In the genomic region with DNA sequence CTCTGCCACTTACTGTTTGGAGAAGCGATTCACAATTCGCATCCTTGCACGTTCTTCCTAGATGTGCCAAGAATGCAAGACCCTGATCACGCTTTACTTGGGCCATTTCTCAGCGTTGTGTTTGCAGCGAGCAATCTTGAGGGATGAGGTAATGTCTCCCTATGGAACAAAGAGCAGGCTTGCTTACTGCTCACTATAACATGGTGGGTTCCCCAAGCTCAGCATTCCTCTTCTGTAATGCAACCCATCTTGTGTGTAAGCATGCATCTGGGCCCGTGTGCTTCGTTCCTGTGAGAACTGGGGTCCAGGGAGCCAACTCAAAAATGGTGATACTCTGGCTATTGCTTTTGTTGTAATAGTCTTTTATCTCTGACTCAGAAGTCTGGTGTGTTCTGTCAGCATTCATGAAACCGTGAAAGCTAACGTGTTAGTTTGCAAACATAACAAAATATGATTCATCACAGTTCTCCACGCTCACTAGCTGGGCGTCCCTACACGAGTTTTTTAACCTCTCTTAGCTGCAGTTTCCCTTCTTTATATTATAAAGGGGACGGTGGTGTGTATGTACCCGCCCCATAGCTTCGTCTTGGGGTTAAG, we compare ENCODE assay signal across 9 cellular contexts. TPM values are rescaled to one million over a fixed set of nuclear protein-coding genes. Genes with fewer than 3 reads are reported as not detected.
A peak's percentile ranks its signal among the peaks of the same experiment; 100 is the strongest.
DNase-seq lines count a peak whose midpoint lies in the region; ATAC-seq, FAIRE-seq and TF ChIP-seq lines count a peak whose summit lies in the region.
"Had no signal": no experiment of that assay in that cellular context is flagged by ENCODE, and none has a peak within 500 bp of the region (broad histone marks: within the 10 kb centered on the region; RNA-seq: fewer than 3 reads in every experiment).

No MANE protein-coding gene starts in this region.

- in situ Hi-C loops in Panc1 (cut with HindIII; ENCODE audit: low pct_unique_long_range_greater_than_20kb, low sequenced_read_pairs): no loop called here

- H3K36me3 ChIP-seq in Panc1 (ENCODE audit: control insufficient read depth, insufficient read depth, low read length) (no peaks in the 10 kb centered on the region), mesendoderm (ENCODE audit: control insufficient read depth, insufficient read depth, low read length) (no peaks in the 10 kb centered on the region), thymus (ENCODE audit: control insufficient read depth, insufficient read depth) (no peaks in the 10 kb centered on the region)

- DNase-seq in AG08396 (ENCODE audit: low spot score) (peak; percentile 72), GM12891 (ENCODE audit: insufficient read length, low spot score) (no peak), Panc1 (ENCODE audit: low read depth, low spot score) (no peak), mesendoderm (peak; percentile 96), NCI-H187 treated with DMSO at 0.1 percent for 48 hours (lab: John Stamatoyannopoulos, UW) (no peak)

- no peak overlapping the region for H4K8ac ChIP-seq in mesendoderm (ENCODE audit: low read depth, low read length)

- H3K79me2 ChIP-seq in mesendoderm (ENCODE audit: control insufficient read depth, insufficient read depth, low read length): no peaks in the 10 kb centered on the region

- H2BK120ac ChIP-seq in mesendoderm (ENCODE audit: low read depth, low read length): peak overlapping the region; percentile 45

- peak overlapping the region; percentile 69 for H3K9ac ChIP-seq in mesendoderm (ENCODE audit: low read length)

- H3K4me3 ChIP-seq in Panc1 (ENCODE audit: low read depth in 2 of 2, low read length in 2 of 2) (peak overlapping the region; percentile 69 to 74), mesendoderm (ENCODE audit: low read length) (no peak overlapping the region), thymus (ENCODE audit: low read length) (peak overlapping the region; percentile 93)

- no peak overlapping the region for H3K23ac ChIP-seq in mesendoderm (ENCODE audit: low read length)

- peak overlapping the region; percentile 97 for H3K56ac ChIP-seq in mesendoderm (ENCODE audit: low read length)

- no TSS peak for BruUV-seq in Panc1 (replicated peaks; lab: Mats Ljungman, UMichigan)

- no peak overlapping the region for H2BK15ac ChIP-seq in mesendoderm (replicated peaks; ENCODE audit: low read depth)

- peak overlapping the region; percentile 84 for H2AK5ac ChIP-seq in mesendoderm (ENCODE audit: low read length)

- WGBS in mesendoderm (ENCODE audit: extremely low coverage, insufficient coverage, low lambda C conversion rate): no CpG with 5 or more reads among the region's 16 CpGs
- WGBS in thymus: 40% methylated on average over 16 of the region's 16 CpGs

- H3K79me1 ChIP-seq in mesendoderm (ENCODE audit: low read length): no peaks in the 10 kb centered on the region

- POLR2A ChIA-PET in Panc1 (lab: Charles Lee): interaction anchor here (0.6 to 1.1 kb wide), 2 partner anchors 207 to 567 kb away, joined by 3 to 4 read pairs; no protein-coding TSS in a partner anchor

- H4K5ac ChIP-seq in mesendoderm (ENCODE audit: low read length): peak overlapping the region; percentile 52

- CTCF ChIA-PET in Panc1 (lab: Charles Lee): interaction anchor here (1.0 to 1.2 kb wide), 3 partner anchors 32 to 216 kb away, joined by 3 to 4 read pairs (median 3); a partner anchor contains a TSS

- ATAC-seq in HG03066 (IDR thresholded peaks at IDR 0.05; ENCODE audit: low read depth, unreplicated experiment): peak; percentile 11
- peak; percentile 19 for ATAC-seq in Panc1

- no peaks in the 10 kb centered on the region for H3K27me3 ChIP-seq in Panc1 (ENCODE audit: control insufficient read depth, insufficient read depth, low read length)
- H3K27me3 ChIP-seq in mesendoderm (ENCODE audit: insufficient read depth, low read length, poor library complexity): no peaks in the 10 kb centered on the region
- no peaks in the 10 kb centered on the region for H3K27me3 ChIP-seq in thymus (ENCODE audit: control insufficient read depth, insufficient read depth)

- H3K4me1 ChIP-seq in Panc1 (ENCODE audit: control insufficient read depth, insufficient read depth, low read length): peaks cover 11% of the 10 kb centered on the region; the same call in 1 of the 2 replicates
- H3K4me1 ChIP-seq in mesendoderm (ENCODE audit: control insufficient read depth, low read depth, low read length): peaks cover 7% of the 10 kb centered on the region
- peaks cover 6% of the 10 kb centered on the region for H3K4me1 ChIP-seq in thymus (ENCODE audit: control insufficient read depth, insufficient read depth, low read length)

- TF ChIP-seq CTCF in Panc1 (IDR thresholded peaks at IDR 0.05): no peak

- FAIRE-seq in GM12891 (lab: Jason Lieb, UNC): peak; percentile 83
- FAIRE-seq: TTC549 had no signal

- peak overlapping the region; percentile 45 for H3K4me2 ChIP-seq in mesendoderm (ENCODE audit: low read length)

- intact Hi-C loops in Panc1 (cut with micrococcal nuclease; ENCODE audit: unreplicated experiment): loop anchor here (5.0 to 10.0 kb wide), 2 partner anchors 211 to 403 kb away; no protein-coding TSS in a partner anchor

- peak overlapping the region; percentile 14 for H2BK5ac ChIP-seq in mesendoderm (ENCODE audit: low read length)

- H3K27ac ChIP-seq in Panc1 (ENCODE audit: low read length) (peak overlapping the region; percentile 55), cingulate gyrus (ENCODE audit: low read depth, low read length) (peak overlapping the region; percentile 97), mesendoderm (ENCODE audit: low read depth, low read length) (peak overlapping the region; percentile 58), thymus (ENCODE audit: low read depth) (peak overlapping the region; percentile 96)

- no peaks in the 10 kb centered on the region for H3K9me3 ChIP-seq in Panc1 (ENCODE audit: control insufficient read depth, insufficient read depth, low read depth, low read length)
- no peaks in the 10 kb centered on the region for H3K9me3 ChIP-seq in thymus (ENCODE audit: control insufficient read depth)

- TF ChIP-seq POLR2A in GM12891 (IDR thresholded peaks at IDR 0.05; ENCODE audit: low read depth, low read length): no peak

- H3K18ac ChIP-seq in mesendoderm (ENCODE audit: low read length): peak overlapping the region; percentile 71

- peak overlapping the region; percentile 88 for H3K4ac ChIP-seq in mesendoderm (ENCODE audit: low read depth, low read length)

TF ChIP-seq in GM12891, 5 proteins besides CTCF, POLR2A, EP300 and RAD21:
- TF ChIP-seq SPI1 (IDR thresholded peaks at IDR 0.05; ENCODE audit: low read depth, low read length) (no peak), POU2F2 (IDR thresholded peaks at IDR 0.05; ENCODE audit: low read depth, low read length) (no peak), POLR2AphosphoS5 (IDR thresholded peaks at IDR 0.05; ENCODE audit: low read depth, low read length) (no peak), TAF1 (IDR thresholded peaks at IDR 0.05; ENCODE audit: low read depth, low read length) (no peak), PAX5 (IDR thresholded peaks at IDR 0.05; ENCODE audit: insufficient read depth, low read length, severe bottlenecking) (no peak)

RNA-seq across cellular contexts. Expression of a gene that starts 33.4 kb away (rescaled TPM):
- polyA plus RNA-seq in GM12891 (2012; ENCODE audit: low read depth, missing spikeins): 55.9 TPM
- 50.3 TPM for total RNA-seq in Panc1 (2021; ENCODE audit: unreplicated experiment)
- polyA plus RNA-seq in Panc1 (2012; ENCODE audit: insufficient read length): 29.8 TPM
- 132 TPM for polyA plus RNA-seq in mesendoderm (2013, experiment 1 of 2)
- polyA plus RNA-seq in mesendoderm (2013, experiment 2 of 2): 129 TPM
- 80.6 TPM for polyA plus RNA-seq in thymus

Comparison
In these comparisons a context has a peak if more than half of its experiments do, and no peak if none do; other contexts are left out.
1. DNase-seq: peak in AG08396 (single experiment) and mesendoderm (single experiment); none in GM12891 (single experiment), Panc1 (single experiment) and NCI-H187 treated with DMSO at 0.1 percent for 48 hours (single experiment).
2. Peak in every context shown above with its lines, with median percentiles within 50 percentile points of each other: H3K27ac ChIP-seq.